Comparison of ENCODE assay signal across 8 cellular contexts in the genomic region with DNA sequence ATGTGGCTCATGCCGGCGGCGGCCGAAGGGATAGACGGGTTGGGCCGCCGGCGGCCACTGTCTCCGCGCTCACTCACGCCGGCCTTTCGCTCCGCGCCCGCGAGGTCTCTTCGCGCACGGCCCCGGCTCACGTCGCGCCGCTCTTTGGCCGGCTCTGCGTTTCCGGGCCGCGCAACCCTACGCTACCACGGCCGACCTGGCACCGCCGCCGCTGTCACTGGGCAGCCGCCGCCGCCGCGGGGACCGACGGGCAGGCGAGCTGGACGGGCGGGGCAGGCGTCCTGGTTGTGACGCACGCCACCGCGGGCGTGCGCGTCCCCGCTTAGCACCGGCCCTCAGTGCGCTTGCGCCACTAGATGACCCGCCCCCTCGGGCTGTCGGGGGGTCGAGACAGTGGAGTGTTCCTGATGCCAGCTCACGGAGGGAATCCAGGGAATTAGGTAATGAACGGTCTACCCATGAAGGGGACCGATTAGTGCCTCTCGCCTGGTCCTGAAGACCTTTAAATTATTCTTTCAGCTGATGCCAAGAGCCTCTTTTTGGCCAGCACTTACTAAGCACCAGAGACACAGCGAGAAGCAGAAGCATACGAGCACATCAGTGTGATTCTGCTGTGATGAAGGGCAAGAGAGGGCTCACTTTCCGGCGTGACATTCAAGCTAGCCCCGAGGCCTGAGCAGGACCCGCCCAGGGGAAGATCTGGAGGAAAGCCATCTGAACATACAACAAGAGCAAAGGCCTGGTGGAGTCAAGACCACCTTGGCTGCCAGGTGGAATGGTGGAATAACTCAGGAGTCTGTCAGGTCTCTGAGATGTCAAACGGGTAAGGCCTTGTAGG. TPM values are rescaled to one million over a fixed set of nuclear protein-coding genes. Genes with fewer than 3 reads are reported as not detected.
DNase-seq lines count a peak whose midpoint lies in the region; ATAC-seq and TF ChIP-seq lines count a peak whose summit lies in the region.

Gene PRKAR2A (minus strand): TSS at position 289 of the 838 bp plus-strand sequence. CDS start 278 bp downstream, at position 11.

- H3K9me3 Mint-ChIP-seq in HFFc6: no peaks in the 10 kb centered on the region

- TF ChIP-seq CTCF in GM10266 (IDR thresholded peaks at IDR 0.05; ENCODE audit: control insufficient read depth, insufficient read depth, low read depth, missing control alignments): no peak
- TF ChIP-seq CTCF in HFFc6 (IDR thresholded peaks at IDR 0.05): no peak
- no peak for TF ChIP-seq CTCF in NB4 (IDR thresholded peaks at IDR 0.05; ENCODE audit: low read depth, low read length)
- peak in 1 of 3 donors; percentile 25 for TF ChIP-seq CTCF in ovary (IDR thresholded peaks at IDR 0.05)
- no peak for TF ChIP-seq CTCF in thoracic aorta (IDR thresholded peaks at IDR 0.05)

- WGBS in ovary, 3 donors: 2 to 4% (median 2%) methylated on average over 42 to 73 of the region's 73 CpGs

- H3K9me3 ChIP-seq in ovary: no peaks in the 10 kb centered on the region
- no peaks in the 10 kb centered on the region for H3K9me3 ChIP-seq in thoracic aorta

- peaks cover 21% of the 10 kb centered on the region for H3K4me1 Mint-ChIP-seq in HFFc6 (ENCODE audit: low read depth)

- H3K4me3 Mint-ChIP-seq in HFFc6: peak within 1 kb of the TSS; percentile 92

- H3K27me3 Mint-ChIP-seq in HFFc6 (ENCODE audit: insufficient read depth): no peaks in the 10 kb centered on the region

- DNase-seq in GM10266 (ENCODE audit: extremely low spot score): peak; percentile 95
- peak; percentile 79 for DNase-seq in HFFc6
- DNase-seq in NB4 (ENCODE audit: low read depth): peak; percentile 90
- peak; percentile 86 for DNase-seq in SW480 (ENCODE audit: low spot score)
- DNase-seq in activated naive CD8-positive, alpha-beta T cell treated with anti-CD3 and anti-CD28 coated beads, Interleukin-2, amount 50 U/mL, for 16 hours (ENCODE audit: low read depth, low spot score): peak; percentile 57
- DNase-seq in Right ventricle myocardium superior: peak; percentile 95
- peak; percentile 87 to 93 (median 90) for DNase-seq in ovary
- DNase-seq in thoracic aorta (ENCODE audit: low spot score): peak; percentile 53

- TF ChIP-seq POLR2A in NB4 (IDR thresholded peaks at IDR 0.05; ENCODE audit: extremely low read depth, insufficient read length) (no peak), ovary (IDR thresholded peaks at IDR 0.05) (peak; percentile 89)

- no peaks in the 10 kb centered on the region for H3K27me3 ChIP-seq in ovary
- no peaks in the 10 kb centered on the region for H3K27me3 ChIP-seq in thoracic aorta (replicated peaks; ENCODE audit: insufficient read depth)

- H3K4me3 ChIP-seq in NB4 (ENCODE audit: low read depth, low read length) (peak within 1 kb of the TSS; percentile 69), ovary (peak within 1 kb of the TSS; percentile 92), thoracic aorta (peak within 1 kb of the TSS; percentile 85)

- TF ChIP-seq EP300 in ovary (IDR thresholded peaks at IDR 0.05): no peak

- no peaks in the 10 kb centered on the region for H3K36me3 ChIP-seq in ovary
- no peaks in the 10 kb centered on the region for H3K36me3 ChIP-seq in thoracic aorta

- intact Hi-C loops in Right ventricle myocardium superior (cut with DNase I) (no loop called here), ovary (cut with DNase I) (loop anchor here in 1 of 4 donors (5.0 kb wide), 1 partner anchor 106 kb away; no protein-coding TSS in a partner anchor)

- H3K4me1 ChIP-seq in ovary (ENCODE audit: insufficient read depth) (peaks cover 7% of the 10 kb centered on the region), thoracic aorta (ENCODE audit: control insufficient read depth in 1 of 2, low read depth in 2 of 2) (peaks cover 18 to 39% of the 10 kb centered on the region in 2 donors)

- H3K36me3 Mint-ChIP-seq in HFFc6 (ENCODE audit: low read depth): peaks cover 7% of the 10 kb centered on the region

- H3K27ac ChIP-seq in ovary: peak within 1 kb of the TSS; percentile 81 to 84
- peak within 1 kb of the TSS; percentile 94 to 97 for H3K27ac ChIP-seq in thoracic aorta

- H3K27ac Mint-ChIP-seq in HFFc6: peak within 1 kb of the TSS; percentile 97

- ATAC-seq in Right ventricle myocardium superior (ENCODE audit: poor library complexity) (peak; percentile 97), thoracic aorta (ENCODE audit: insufficient number of reproducible peaks, low FRiP score, low read depth) (peak; percentile 73)

RNA-seq across cellular contexts. Expression of gene PRKAR2A, which starts in this region (rescaled TPM):
- total RNA-seq in HFFc6 (2021; fragmentation: NEBNext Ultra II Directional; extraction: Animal tissue kit (Norgen Biotek cat#: 25700)): 10 to 100 TPM; 60.6 to 72.7 (median 68.2) TPM
- 50.0 TPM for total RNA-seq in Right ventricle myocardium superior
- total RNA-seq in ovary: 10 to 100 TPM; 18.6 to 52.6 (median 46.3) TPM
- 10 to 100 TPM in 1 of 2 donors, 1 to 10 TPM in 1; 9.4 to 41.2 TPM for polyA plus RNA-seq in ovary
- total RNA-seq in thoracic aorta: 10 to 100 TPM; 66.4 to 69.5 TPM

Comparison
In these comparisons a context has a peak if more than half of its experiments do, and no peak if none do; other contexts are left out.
1. Peak in every context shown above with its lines: DNase-seq, ATAC-seq, H3K4me3 ChIP-seq and H3K27ac ChIP-seq.